ENCODE assay signal across 8 cellular contexts in genomic region chr12:104986022-104986941, GRCh38. TPM values are rescaled to one million over a fixed set of nuclear protein-coding genes. Genes with fewer than 3 reads are reported as not detected.
A peak's percentile ranks its signal among the peaks of the same experiment; 100 is the strongest.
DNase-seq lines count a peak whose midpoint lies in the region; ATAC-seq and TF ChIP-seq lines count a peak whose summit lies in the region.

A gene with protein sequence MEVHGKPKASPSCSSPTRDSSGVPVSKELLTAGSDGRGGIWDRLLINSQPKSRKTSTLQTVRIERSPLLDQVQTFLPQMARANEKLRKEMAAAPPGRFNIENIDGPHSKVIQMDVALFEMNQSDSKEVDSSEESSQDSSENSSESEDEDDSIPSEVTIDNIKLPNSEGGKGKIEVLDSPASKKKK (plus strand): TSS chr12:104986316. CDS start chr12:104986353, 37 bp downstream.

- H3K27me3 ChIP-seq in esophagus (ENCODE audit: control insufficient read depth in 1 of 2, insufficient read depth in 2 of 2, low read length in 2 of 2), result no peaks in the 10 kb centered on the region
- H3K27me3 ChIP-seq in mucosa of stomach (ENCODE audit: control insufficient read depth, insufficient read depth, low read length), result no peaks in the 10 kb centered on the region

- TF ChIP-seq RAD21 in Ishikawa (IDR thresholded peaks at IDR 0.05; ENCODE audit: low read depth), result no peak

- no peaks in the 10 kb centered on the region for H3K9me3 ChIP-seq in esophagus (ENCODE audit: control insufficient read depth in 2 of 2, insufficient read depth in 1 of 2, low read depth in 1 of 2, low read length in 1 of 2)
- H3K9me3 ChIP-seq in mucosa of stomach (ENCODE audit: control insufficient read depth, low read length), result no peaks in the 10 kb centered on the region

- peak within 1 kb of the TSS; percentile 67 for H3K9ac ChIP-seq in mucosa of stomach (ENCODE audit: low read length)

- DNase-seq in DMS153 (lab: John Stamatoyannopoulos, UW) (peak; percentile 81), OCI-M2 (lab: John Stamatoyannopoulos, UW; ENCODE audit: unreplicated experiment) (peak; percentile 48), activated T-cell treated with anti-CD3 and anti-CD28 coated beads for 48 hours (ENCODE audit: low read depth) (peak; percentile 81)
- DNase-seq in stimulated activated CD8-positive, alpha-beta memory T cell treated with anti-CD3 and anti-CD28 coated beads, Interleukin-4, amount 100 ng/mL, for 48 hours, result peak; percentile 92

- ATAC-seq in GM21576 (IDR thresholded peaks at IDR 0.05; ENCODE audit: unreplicated experiment), result peak; percentile 95

- H3K4me3 ChIP-seq in esophagus (ENCODE audit: low read depth in 1 of 2, low read length in 2 of 2) (peak within 1 kb of the TSS; percentile 77 to 99), mucosa of stomach (ENCODE audit: low read length) (peak within 1 kb of the TSS; percentile 70)

- H3K27ac ChIP-seq in esophagus (ENCODE audit: low read depth in 2 of 2, low read length in 1 of 2), result peak within 1 kb of the TSS; percentile 22 to 82

- 0% methylated on average over 59 of the region's 59 CpGs for WGBS in esophagus, 2 donors

- no peaks in the 10 kb centered on the region for H3K4me1 ChIP-seq in esophagus (ENCODE audit: control insufficient read depth in 2 of 2, insufficient read depth in 2 of 2, low read length in 1 of 2)
- H3K4me1 ChIP-seq in mucosa of stomach (ENCODE audit: control insufficient read depth, insufficient read depth, low read length), result no peaks in the 10 kb centered on the region

- peaks cover 0 to 4% of the 10 kb centered on the region in 2 donors for H3K36me3 ChIP-seq in esophagus (ENCODE audit: control insufficient read depth in 2 of 2, insufficient read depth in 2 of 2, low read length in 1 of 2)
- H3K36me3 ChIP-seq in mucosa of stomach (ENCODE audit: control insufficient read depth, insufficient read depth, low read length), result peaks cover 4% of the 10 kb centered on the region

- TF ChIP-seq EP300 in Ishikawa (IDR thresholded peaks at IDR 0.05; ENCODE audit: borderline replicate concordance), result no peak; the same call in 1 of the 2 replicates

TF ChIP-seq in Ishikawa, 13 proteins besides CTCF, POLR2A, EP300 and RAD21:
- peak; percentile 78 for TF ChIP-seq YY1 (IDR thresholded peaks at IDR 0.05; ENCODE audit: low read depth)
- TF ChIP-seq ZBTB7A (IDR thresholded peaks at IDR 0.05; ENCODE audit: low read depth), result no peak
- no peak for TF ChIP-seq NFIC (IDR thresholded peaks at IDR 0.05)
- no peak for TF ChIP-seq TCF12 (IDR thresholded peaks at IDR 0.05; ENCODE audit: low read depth)
- no peak for TF ChIP-seq CEBPB (IDR thresholded peaks at IDR 0.05)
- TF ChIP-seq, protein P1, sequence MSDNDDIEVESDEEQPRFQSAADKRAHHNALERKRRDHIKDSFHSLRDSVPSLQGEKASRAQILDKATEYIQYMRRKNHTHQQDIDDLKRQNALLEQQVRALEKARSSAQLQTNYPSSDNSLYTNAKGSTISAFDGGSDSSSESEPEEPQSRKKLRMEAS (IDR thresholded peaks at IDR 0.05), result peak; percentile 84
- no peak for TF ChIP-seq FOXM1 (IDR thresholded peaks at IDR 0.05; ENCODE audit: borderline replicate concordance, low read depth)
- peak; percentile 67; the same call in 1 of the 2 replicates for TF ChIP-seq TAF1 (IDR thresholded peaks at IDR 0.05; ENCODE audit: low read depth)
- TF ChIP-seq USF1 (IDR thresholded peaks at IDR 0.05), result no peak

RNA-seq across cellular contexts. Expression of the gene that starts here (rescaled TPM):
- polyA plus RNA-seq in esophagus, result 1 to 10 TPM; 7.8 to 8.2 TPM

Comparison
In these comparisons a context has a peak if more than half of its experiments do, and no peak if none do; other contexts are left out.
1. Peak in every context shown above with its lines: DNase-seq, ATAC-seq, H3K4me3 ChIP-seq and H3K27ac ChIP-seq.